ENCODE assay signal across 22 cellular contexts in the genomic region with DNA sequence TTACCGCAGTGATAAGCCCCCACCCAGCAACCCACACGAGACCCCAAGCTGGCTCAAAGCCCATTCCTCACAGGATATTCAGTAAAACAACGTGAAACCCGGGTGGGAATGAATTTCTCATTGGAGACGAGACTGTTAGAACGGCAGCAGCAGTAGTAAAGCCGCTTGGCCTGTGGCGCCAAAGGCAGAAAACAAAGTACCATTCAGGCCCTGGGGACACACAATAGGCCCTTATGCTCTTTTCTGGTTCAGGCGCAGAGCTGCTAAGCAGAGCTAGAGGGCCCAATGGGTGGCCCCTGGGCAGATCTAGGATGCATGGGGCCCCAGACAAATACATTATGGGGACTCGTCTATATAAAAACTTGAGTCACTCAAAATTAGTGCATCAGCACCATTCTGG. TPM values are rescaled to one million over a fixed set of nuclear protein-coding genes. Genes with fewer than 3 reads are reported as not detected.
DNase-seq lines count a peak whose midpoint lies in the region; ATAC-seq and TF ChIP-seq lines count a peak whose summit lies in the region.
"Had no signal": no experiment of that assay in that cellular context is flagged by ENCODE, and none has a peak within 500 bp of the region (broad histone marks: within the 10 kb centered on the region; RNA-seq: fewer than 3 reads in every experiment).

No MANE protein-coding gene starts in this region.

- H3K4me1 Mint-ChIP-seq in glutamatergic neuron (ENCODE audit: low read depth, unreplicated experiment): peaks cover 7% of the 10 kb centered on the region
- H3K4me1 Mint-ChIP-seq: natural killer cell had no signal

- no peak for TF ChIP-seq POLR2A in erythroblast (IDR thresholded peaks at IDR 0.05; ENCODE audit: low read length)

- H3K27me3 ChIP-seq in neuronal stem cell (ENCODE audit: control insufficient read depth in 3 of 3, insufficient read depth in 3 of 3, low read depth in 1 of 3, low read length in 3 of 3) (no peaks in the 10 kb centered on the region), MG63 (no peaks in the 10 kb centered on the region)
- H3K27me3 ChIP-seq: heart right ventricle, SJCRH30 had no signal

- H2AFZ ChIP-seq in neuronal stem cell (ENCODE audit: low read length): peak overlapping the region; percentile 73

- no peak overlapping the region for H3K4me3 ChIP-seq in neuronal stem cell (ENCODE audit: low read length in 2 of 2)
- H3K4me3 ChIP-seq in MG63: no peak overlapping the region
- H3K4me3 ChIP-seq: heart right ventricle, psoas muscle, SJCRH30 had no signal

- H3K79me1 ChIP-seq in neuronal stem cell (ENCODE audit: low read depth, low read length): no peaks in the 10 kb centered on the region

- peaks cover 23 to 30% of the 10 kb centered on the region in 2 donors for H3K4me1 ChIP-seq in neuronal stem cell (ENCODE audit: control insufficient read depth in 2 of 2, insufficient read depth in 1 of 2, low read depth in 1 of 2, low read length in 2 of 2)
- H3K4me1 ChIP-seq: heart right ventricle, psoas muscle, SJCRH30 had no signal

- no peak overlapping the region for H4K8ac ChIP-seq in neuronal stem cell (ENCODE audit: low read depth, low read length)

- H2AK5ac ChIP-seq in neuronal stem cell (ENCODE audit: low read depth, low read length): peak overlapping the region; percentile 47

- H2BK12ac ChIP-seq in neuronal stem cell (ENCODE audit: low read length): no peak overlapping the region

- no peak overlapping the region for H3K23ac ChIP-seq in neuronal stem cell (ENCODE audit: low read depth, low read length, poor library complexity)

- no peak for TF ChIP-seq CTCF in glutamatergic neuron (IDR thresholded peaks at IDR 0.05; ENCODE audit: partially characterized antibody, unreplicated experiment)

- no peaks in the 10 kb centered on the region for H3K36me3 Mint-ChIP-seq in glutamatergic neuron (ENCODE audit: unreplicated experiment)
- H3K36me3 Mint-ChIP-seq: natural killer cell had no signal

- in situ Hi-C loops in SK-MEL-5 (cut with HindIII; ENCODE audit: low pct_unique_long_range_greater_than_20kb, low sequenced_read_pairs): no loop called here

- no peaks in the 10 kb centered on the region for H3K9me3 Mint-ChIP-seq in glutamatergic neuron (ENCODE audit: unreplicated experiment)
- H3K9me3 Mint-ChIP-seq: natural killer cell; T-helper 1 cell treated with Interleukin-12 subunit alpha and Interleukin-12 subunit beta and Interleukin-4 antibody, amounts not matched to agents 30 μg/mL and 1 μg/mL, for 36 hours had no signal

- no peak for ATAC-seq in GM21717 (IDR thresholded peaks at IDR 0.05; ENCODE audit: unreplicated experiment)
- ATAC-seq in GM18511 (IDR thresholded peaks at IDR 0.05; ENCODE audit: unreplicated experiment): no peak
- ATAC-seq: heart right ventricle, natural killer cell, PC-3, psoas muscle had no signal

- peak; percentile 71 for DNase-seq in COLO829 (ENCODE audit: low spot score)
- DNase-seq in SK-MEL-5 (ENCODE audit: low read depth, low spot score): peak; percentile 84
- DNase-seq in glutamatergic neuron: no peak
- DNase-seq in neuronal stem cell (ENCODE audit: low spot score): no peak
- no peak for DNase-seq in MG63
- no peak for DNase-seq in erythroblast (lab: John Stamatoyannopoulos, UW)
- DNase-seq: ACHN; activated CD4-positive, alpha-beta T cell treated with anti-CD3 and anti-CD28 coated beads, Interleukin-2, amount 50 U/mL, for 48 hours; activated T-cell treated with anti-CD3 and anti-CD28 coated beads for 4 hours; cerebellar nuclear complex; effector CD8-positive, alpha-beta T cell; heart right ventricle; islet precursor cell; natural killer cell; NCI-H1105; NCI-H524 treated with DMSO at 0.1 percent for 48 hours; PC-3; psoas muscle had no signal

- peak overlapping the region; percentile 52 for H3K27ac Mint-ChIP-seq in glutamatergic neuron (ENCODE audit: unreplicated experiment)
- H3K27ac Mint-ChIP-seq: natural killer cell; T-helper 1 cell treated with Interleukin-12 subunit alpha and Interleukin-12 subunit beta and Interleukin-4 antibody, amounts not matched to agents 30 μg/mL and 1 μg/mL, for 36 hours had no signal

- peak overlapping the region; percentile 1 for H3K18ac ChIP-seq in neuronal stem cell (ENCODE audit: low read length)

- no peak overlapping the region for H2BK15ac ChIP-seq in neuronal stem cell (ENCODE audit: low read length)

- no peaks in the 10 kb centered on the region for H3K36me3 ChIP-seq in neuronal stem cell (replicated peaks in 1 of 2; ENCODE audit: control insufficient read depth in 2 of 2, insufficient read depth in 2 of 2, low read length in 2 of 2)
- no peaks in the 10 kb centered on the region for H3K36me3 ChIP-seq in MG63
- H3K36me3 ChIP-seq: heart right ventricle, SJCRH30 had no signal

- peaks cover 2% of the 10 kb centered on the region for H3K27me3 Mint-ChIP-seq in glutamatergic neuron (ENCODE audit: unreplicated experiment)

- no peak overlapping the region for H3K4ac ChIP-seq in neuronal stem cell (ENCODE audit: low read length)

- no peak overlapping the region for H2BK120ac ChIP-seq in neuronal stem cell (ENCODE audit: low read depth, low read length)

- H3K4me2 ChIP-seq in neuronal stem cell (ENCODE audit: insufficient read depth, low read length, poor library complexity, severe bottlenecking): no peak overlapping the region

- H2BK5ac ChIP-seq in neuronal stem cell (ENCODE audit: low read length): no peak overlapping the region

- WGBS in neuronal stem cell (ENCODE audit: extremely low coverage in 2 of 2, insufficient read length in 2 of 2, insufficient replicate concordance in 1 of 2), 2 donors: no CpG with 5 or more reads among the region's 10 CpGs

- H3K9ac ChIP-seq in neuronal stem cell (ENCODE audit: low read depth, low read length, poor library complexity): no peak overlapping the region

- H3K9me3 ChIP-seq in neuronal stem cell (replicated peaks in 1 of 2; ENCODE audit: control insufficient read depth in 2 of 2, insufficient read depth in 1 of 2, low read depth in 1 of 2, low read length in 2 of 2) (no peaks in the 10 kb centered on the region), MG63 (no peaks in the 10 kb centered on the region)
- H3K9me3 ChIP-seq: heart right ventricle, psoas muscle, SJCRH30 had no signal

- H3K27ac ChIP-seq in neuronal stem cell (replicated peaks; ENCODE audit: low read length): no peak overlapping the region
- H3K27ac ChIP-seq: heart right ventricle, psoas muscle, SJCRH30 had no signal

- no peak overlapping the region for H4K91ac ChIP-seq in neuronal stem cell (ENCODE audit: low read depth, low read length, poor library complexity)

- no peak overlapping the region for H3K14ac ChIP-seq in neuronal stem cell (ENCODE audit: low read length)

- H3K4me3 Mint-ChIP-seq in glutamatergic neuron (ENCODE audit: unreplicated experiment): no peak overlapping the region
- H3K4me3 Mint-ChIP-seq: natural killer cell; T-helper 1 cell treated with Interleukin-12 subunit alpha and Interleukin-12 subunit beta and Interleukin-4 antibody, amounts not matched to agents 30 μg/mL and 1 μg/mL, for 36 hours had no signal

RNA-seq across cellular contexts. Expression of a gene that starts 45.2 kb away (rescaled TPM):
- total RNA-seq in SK-MEL-5 (2014; rRNA removed; shearing (Covaris generic)): 17.0 and 19.9 TPM in 2 replicates
- 12.1 and 15.9 TPM in 2 replicates for polyA plus RNA-seq in SK-MEL-5 (2015; cell fraction: cytosol; rRNA removed)
- polyA plus RNA-seq in SK-MEL-5 (2015; cell fraction: nucleus; rRNA removed): 25.6 and 35.4 TPM in 2 replicates
- 47.4 TPM for total RNA-seq in glutamatergic neuron (ENCODE audit: unreplicated experiment)
- 6.1 TPM for polyA plus RNA-seq in neuronal stem cell (2013, experiment 1 of 2)
- 5.8 TPM for polyA plus RNA-seq in neuronal stem cell (2013, experiment 2 of 2)
- total RNA-seq in MG63 (2014; rRNA removed; shearing (Covaris generic); ENCODE audit: low replicate concordance): 7.6 and 13.0 TPM in 2 replicates

RNA-seq across cellular contexts. Expression of a gene that starts 56.1 kb away (rescaled TPM):
- 3.9 and 5.8 TPM in 2 replicates for total RNA-seq in SK-MEL-5 (2014; rRNA removed; shearing (Covaris generic))
- polyA plus RNA-seq in SK-MEL-5 (2015; cell fraction: cytosol; rRNA removed): 10.7 and 13.4 TPM in 2 replicates
- 17.8 and 25.1 TPM in 2 replicates for polyA plus RNA-seq in SK-MEL-5 (2015; cell fraction: nucleus; rRNA removed)
- 67.1 TPM for total RNA-seq in glutamatergic neuron (ENCODE audit: unreplicated experiment)
- 19.8 TPM for polyA plus RNA-seq in neuronal stem cell (2013, experiment 1 of 2)
- polyA plus RNA-seq in neuronal stem cell (2013, experiment 2 of 2): 20.8 TPM
- total RNA-seq in MG63 (2014; rRNA removed; shearing (Covaris generic); ENCODE audit: low replicate concordance): 22.4 and 42.8 TPM in 2 replicates

Comparison
In these comparisons a context has a peak if more than half of its experiments do, and no peak if none do; other contexts are left out.
1. DNase-seq: peak in COLO829 (single experiment) and SK-MEL-5 (single experiment); none in glutamatergic neuron (single experiment), neuronal stem cell (single experiment), MG63 (single experiment) and erythroblast (0 of 2).